8 cellular contexts compared by ENCODE assay signal in genomic region chr12:43805857-43806736, GRCh38. TPM values are rescaled to one million over a fixed set of nuclear protein-coding genes. Genes with fewer than 3 reads are reported as not detected.
A peak's percentile ranks its signal among the peaks of the same experiment; 100 is the strongest.
DNase-seq lines count a peak whose midpoint lies in the region; ATAC-seq lines count a peak whose summit lies in the region.

TWF1 (minus strand) TSS chr12:43806317; CDS start chr12:43806245, 72 bp downstream.

- H3K4me1 Mint-ChIP-seq in CD4-positive, CD25-positive, alpha-beta regulatory T cell: peaks cover 23 to 42% (median 36%) of the 10 kb centered on the region in 4 donors
- peaks cover 38% of the 10 kb centered on the region for H3K4me1 Mint-ChIP-seq in activated CD8-positive, alpha-beta T cell treated with anti-CD3 and anti-CD28 coated beads, Interleukin-2, amount 10 ng/mL, durations not matched to agents 7 days and 5 days (ENCODE audit: low read depth)

- peak; percentile 92 to 95 for ATAC-seq in CD4-positive, CD25-positive, alpha-beta regulatory T cell (ENCODE audit: low read depth in 2 of 2)
- peak; percentile 95 for ATAC-seq in GM19328 (IDR thresholded peaks at IDR 0.05; ENCODE audit: unreplicated experiment)
- ATAC-seq in HG03469 (IDR thresholded peaks at IDR 0.05; ENCODE audit: unreplicated experiment): peak; percentile 81
- peak; percentile 95 for ATAC-seq in activated CD8-positive, alpha-beta T cell treated with anti-CD3 and anti-CD28 coated beads, Interleukin-2, amount 10 ng/mL, durations not matched to agents 7 days and 5 days

- peak within 1 kb of the TSS; percentile 99 to 100 (median 100) for H3K27ac Mint-ChIP-seq in CD4-positive, CD25-positive, alpha-beta regulatory T cell
- H3K27ac Mint-ChIP-seq in activated CD8-positive, alpha-beta T cell treated with anti-CD3 and anti-CD28 coated beads, Interleukin-2, amount 10 ng/mL, durations not matched to agents 7 days and 5 days: peak within 1 kb of the TSS; percentile 100

- peak within 1 kb of the TSS; percentile 93 for H3K27ac ChIP-seq in CD4-positive, CD25-positive, alpha-beta regulatory T cell (ENCODE audit: insufficient read depth, low read length, poor library complexity, severe bottlenecking)
- H3K27ac ChIP-seq in ectodermal cell (ENCODE audit: insufficient read depth, low read depth, low read length, poor library complexity, severe bottlenecking): peak within 1 kb of the TSS; percentile 87

- no peaks in the 10 kb centered on the region for H3K9me3 ChIP-seq in CD4-positive, CD25-positive, alpha-beta regulatory T cell (ENCODE audit: control insufficient read depth in 2 of 2, low read length in 2 of 2)
- no peaks in the 10 kb centered on the region for H3K9me3 ChIP-seq in ectodermal cell (ENCODE audit: control insufficient read depth, low read length)

- WGBS in ectodermal cell, 2 experiments: 0% methylated on average over 89 of the region's 89 CpGs

- peaks cover 0 to 2% (median 0%) of the 10 kb centered on the region in 7 donors for H3K9me3 Mint-ChIP-seq in CD4-positive, CD25-positive, alpha-beta regulatory T cell
- H3K9me3 Mint-ChIP-seq in activated CD8-positive, alpha-beta T cell treated with anti-CD3 and anti-CD28 coated beads, Interleukin-2, amount 10 ng/mL, durations not matched to agents 7 days and 5 days (ENCODE audit: insufficient read depth): no peaks in the 10 kb centered on the region

- peaks cover 11% of the 10 kb centered on the region for H3K27me3 Mint-ChIP-seq in CD4-positive, CD25-positive, alpha-beta regulatory T cell
- H3K27me3 Mint-ChIP-seq in activated CD8-positive, alpha-beta T cell treated with anti-CD3 and anti-CD28 coated beads, Interleukin-2, amount 10 ng/mL, durations not matched to agents 7 days and 5 days (ENCODE audit: low read depth): no peaks in the 10 kb centered on the region

- no peaks in the 10 kb centered on the region for H3K27me3 ChIP-seq in CD4-positive, CD25-positive, alpha-beta regulatory T cell (ENCODE audit: control insufficient read depth, insufficient read depth, low read length)
- H3K27me3 ChIP-seq in ectodermal cell (ENCODE audit: control insufficient read depth, insufficient read depth, low read length, poor library complexity, severe bottlenecking): no peaks in the 10 kb centered on the region

- POLR2A ChIA-PET in activated CD8-positive, alpha-beta T cell treated with anti-CD3 and anti-CD28 coated beads, Interleukin-2, amount 10 ng/mL, durations not matched to agents 7 days and 5 days (lab: Charles Lee): interaction anchor here (0.5 to 3.9 kb wide), 22 partner anchors 10 to 76 kb away, joined by 3 to 42 read pairs (median 6); partner anchors contain the start of genes IRAK4, PUS7L and TMEM117

- peaks cover 14% of the 10 kb centered on the region for H3K36me3 ChIP-seq in CD4-positive, CD25-positive, alpha-beta regulatory T cell (ENCODE audit: control insufficient read depth, insufficient read depth, low read length)
- H3K36me3 ChIP-seq in ectodermal cell (ENCODE audit: control insufficient read depth, insufficient read depth, low read length): peaks cover under 1% of the 10 kb centered on the region

- DNase-seq in CD4-positive, CD25-positive, alpha-beta regulatory T cell: peak; percentile 79 to 90 (median 89)
- DNase-seq in NCI-H774 (lab: John Stamatoyannopoulos, UW) (peak; percentile 82), lung microvascular endothelial cell (ENCODE audit: low read depth in 2 of 2) (peak; percentile 88)
- peak; percentile 90 for DNase-seq in activated CD8-positive, alpha-beta T cell treated with anti-CD3 and anti-CD28 coated beads, Interleukin-2, amount 10 ng/mL, durations not matched to agents 7 days and 5 days
- DNase-seq in stimulated activated CD4-positive, alpha-beta T cell treated with anti-CD3 and anti-CD28 coated beads, TNF-alpha, amount 100 ng/mL, for 48 hours (ENCODE audit: low read depth in 3 of 3): peak; percentile 72 to 84 (median 75)

- CTCF ChIA-PET in activated CD8-positive, alpha-beta T cell treated with anti-CD3 and anti-CD28 coated beads, Interleukin-2, amount 10 ng/mL, durations not matched to agents 7 days and 5 days (lab: Charles Lee): interaction anchor here (0.6 to 3.7 kb wide), 10 partner anchors 8 to 76 kb away, joined by 3 to 28 read pairs (median 5); partner anchors contain the start of genes IRAK4 and PUS7L

- peak within 1 kb of the TSS; percentile 99 to 100 (median 100) for H3K4me3 Mint-ChIP-seq in CD4-positive, CD25-positive, alpha-beta regulatory T cell
- H3K4me3 Mint-ChIP-seq in activated CD8-positive, alpha-beta T cell treated with anti-CD3 and anti-CD28 coated beads, Interleukin-2, amount 10 ng/mL, durations not matched to agents 7 days and 5 days: peak within 1 kb of the TSS; percentile 98

- peaks cover 6% of the 10 kb centered on the region for H3K36me3 Mint-ChIP-seq in CD4-positive, CD25-positive, alpha-beta regulatory T cell
- peaks cover 16% of the 10 kb centered on the region for H3K36me3 Mint-ChIP-seq in activated CD8-positive, alpha-beta T cell treated with anti-CD3 and anti-CD28 coated beads, Interleukin-2, amount 10 ng/mL, durations not matched to agents 7 days and 5 days (ENCODE audit: low read depth)

- peaks cover 31% of the 10 kb centered on the region for H3K4me1 ChIP-seq in CD4-positive, CD25-positive, alpha-beta regulatory T cell (ENCODE audit: control insufficient read depth, insufficient read depth, low read length, poor library complexity, severe bottlenecking)
- H3K4me1 ChIP-seq in ectodermal cell (ENCODE audit: control insufficient read depth, insufficient read depth, low read length): no peaks in the 10 kb centered on the region

- H3K4me3 ChIP-seq in CD4-positive, CD25-positive, alpha-beta regulatory T cell (ENCODE audit: low read depth, low read length): peak within 1 kb of the TSS; percentile 96
- peak within 1 kb of the TSS; percentile 92 for H3K4me3 ChIP-seq in ectodermal cell (ENCODE audit: insufficient read depth, low read depth, low read length)

RNA-seq across cellular contexts. Expression of gene TWF1, which starts in this region (rescaled TPM):
- 65.7 TPM for total RNA-seq in CD4-positive, CD25-positive, alpha-beta regulatory T cell
- 10 to 100 TPM; 16.8 to 26.9 (median 19.8) TPM for polyA plus RNA-seq in CD4-positive, CD25-positive, alpha-beta regulatory T cell
- 10 to 100 TPM; 24.1 to 25.9 TPM for total RNA-seq in activated CD8-positive, alpha-beta T cell treated with anti-CD3 and anti-CD28 coated beads, Interleukin-2, amount 10 ng/mL, durations not matched to agents 7 days and 5 days
- 40.9 TPM for polyA plus RNA-seq in ectodermal cell (2013, experiment 1 of 4)
- polyA plus RNA-seq in ectodermal cell (2013, experiment 2 of 4): 37.2 TPM
- polyA plus RNA-seq in ectodermal cell (2013, experiment 3 of 4): 34.6 TPM
- polyA plus RNA-seq in ectodermal cell (2013, experiment 4 of 4): 39.6 TPM
- total RNA-seq in lung microvascular endothelial cell: 72.2 and 91.5 TPM in 2 replicates

Comparison
In these comparisons a context has a peak if more than half of its experiments do, and no peak if none do; other contexts are left out.
1. Peak in every context shown above with its lines: DNase-seq, ATAC-seq, H3K4me3 ChIP-seq and H3K27ac ChIP-seq.